1 cellular context compared by ENCODE assay signal in genomic region chr1:117357833-117358603, GRCh38.
A peak's percentile ranks its signal among the peaks of the same experiment; 100 is the strongest.
TF ChIP-seq lines count a peak whose summit lies in the region.

No MANE protein-coding gene starts in this region.

TF ChIP-seq in K562, 482 proteins besides CTCF, POLR2A, EP300 and RAD21:
- TF ChIP-seq NR2C1 (IDR thresholded peaks at IDR 0.05) (peak; percentile 85), NR2C1 (tag; IDR thresholded peaks at IDR 0.05) (peak; percentile 83), RBFOX2 (IDR thresholded peaks at IDR 0.05; ENCODE audit: low read depth, low read length) (0 out of 2 replicates have a peak, but pooled peaks have one; percentile 27), FOXA3 (CRISPR knock-in tag; conservative IDR thresholded peaks at IDR 0.05 in 1 of 2, IDR thresholded peaks at IDR 0.05 in 1 of 2) (peak; percentile 38 to 46; a peak in 2 of 4 replicates), ZBTB33 (CRISPR knock-in tag; IDR thresholded peaks at IDR 0.05) (peak; percentile 39; the same call in 1 of the 2 replicates)
